23 cellular contexts compared by ENCODE assay signal in the genomic region with DNA sequence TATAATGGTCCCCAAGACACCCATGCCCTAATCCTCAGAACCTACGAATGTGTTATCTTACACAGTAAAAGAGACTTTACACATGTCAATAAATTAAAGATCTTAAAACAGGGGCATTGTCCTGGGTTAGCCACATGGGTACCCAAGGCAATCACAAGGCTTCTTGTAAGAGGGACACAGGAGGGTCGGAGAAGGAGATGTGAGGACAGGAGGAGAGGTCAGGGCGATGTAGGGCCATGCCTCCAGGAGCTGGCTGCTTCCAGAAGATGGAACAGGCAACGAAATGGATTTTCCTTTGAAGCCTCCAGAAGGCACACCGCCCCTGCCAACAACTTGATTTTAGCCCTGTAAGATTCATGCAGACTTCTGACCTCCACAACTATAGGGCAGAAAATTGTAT.
DNase-seq lines count a peak whose midpoint lies in the region; TF ChIP-seq lines count a peak whose summit lies in the region.
"Had no signal": no experiment of that assay in that cellular context is flagged by ENCODE, and none has a peak within 500 bp of the region (broad histone marks: within the 10 kb centered on the region; RNA-seq: fewer than 3 reads in every experiment).

No MANE protein-coding gene starts in this region.

- H3K4me3 ChIP-seq in neuronal stem cell (ENCODE audit: low read length in 2 of 2) (peak overlapping the region in 1 of 2 donors; percentile 42), vagina (no peak overlapping the region)
- H3K4me3 ChIP-seq: BLaER1 treated with 17β-estradiol and CSF1 and Interleukin-3, amounts not matched to agents 10 nM and 100 nM; GM12878 had no signal

- H4K91ac ChIP-seq in neuronal stem cell (ENCODE audit: low read depth, low read length, poor library complexity) = no peak overlapping the region

- no peak overlapping the region for H2BK5ac ChIP-seq in neuronal stem cell (ENCODE audit: low read length)

- no peak overlapping the region for H2AK5ac ChIP-seq in neuronal stem cell (ENCODE audit: low read depth, low read length)

- no peak for TF ChIP-seq POLR2A in vagina (IDR thresholded peaks at IDR 0.05)

- no peak overlapping the region for H3K23ac ChIP-seq in neuronal stem cell (ENCODE audit: low read depth, low read length, poor library complexity)

- in situ Hi-C loops in GM13976 (cut with MboI; ENCODE audit: low sequenced_read_pairs, unreplicated experiment) = no loop called here

- intact Hi-C loops in vagina (cut with DNase I) = no loop called here

- WGBS in neuronal stem cell (ENCODE audit: extremely low coverage in 2 of 2, insufficient read length in 2 of 2, insufficient replicate concordance in 1 of 2), 2 donors = no CpG with 5 or more reads among the region's 5 CpGs

- no peak overlapping the region for H2AFZ ChIP-seq in neuronal stem cell (ENCODE audit: low read length)

- H2BK15ac ChIP-seq in neuronal stem cell (ENCODE audit: low read length) = no peak overlapping the region

- no peak overlapping the region for H3K18ac ChIP-seq in neuronal stem cell (ENCODE audit: low read length)

- no peak overlapping the region for H2BK120ac ChIP-seq in neuronal stem cell (ENCODE audit: low read depth, low read length)

- no peak overlapping the region for H4K8ac ChIP-seq in neuronal stem cell (ENCODE audit: low read depth, low read length)

- TF ChIP-seq CTCF in vagina (IDR thresholded peaks at IDR 0.05) (no peak), GM13976 (IDR thresholded peaks at IDR 0.05; ENCODE audit: borderline replicate concordance, control extremely low read depth, extremely low read depth, insufficient read depth, missing control alignments) (no peak)

- H3K27ac ChIP-seq in neuronal stem cell (replicated peaks; ENCODE audit: low read length) (no peak overlapping the region), vagina (no peak overlapping the region), substantia nigra (ENCODE audit: low read depth, low read length, poor library complexity, severe bottlenecking) (no peak overlapping the region)

- no peaks in the 10 kb centered on the region for H3K4me1 ChIP-seq in neuronal stem cell (ENCODE audit: control insufficient read depth in 2 of 2, insufficient read depth in 1 of 2, low read depth in 1 of 2, low read length in 2 of 2)
- H3K4me1 ChIP-seq in vagina = no peaks in the 10 kb centered on the region

- H3K79me1 ChIP-seq in neuronal stem cell (ENCODE audit: low read depth, low read length) = no peaks in the 10 kb centered on the region

- H2BK12ac ChIP-seq in neuronal stem cell (ENCODE audit: low read length) = no peak overlapping the region

- H3K14ac ChIP-seq in neuronal stem cell (ENCODE audit: low read length) = no peak overlapping the region

- DNase-seq in ecto neural progenitor cell (ENCODE audit: low spot score) = peak; percentile 11
- DNase-seq in islet precursor cell = peak; percentile 16
- no peak for DNase-seq in neuronal stem cell (ENCODE audit: low spot score)
- peak; percentile 37 to 40 for DNase-seq in vagina (ENCODE audit: extremely low spot score in 2 of 2)
- no peak for DNase-seq in substantia nigra (lab: John Stamatoyannopoulos, UW)
- no peak for DNase-seq in AML-193 (lab: John Stamatoyannopoulos, UW)
- no peak for DNase-seq in GM13976 (ENCODE audit: low spot score)
- no peak for DNase-seq in stimulated activated naive CD4-positive, alpha-beta T cell treated with Interleukin-2 at 50 U/mL for 16 hours (lab: John Stamatoyannopoulos, UW)
- DNase-seq: 8988T; ACHN; CD4-positive, alpha-beta memory T cell; CD4-positive, CD25-positive, alpha-beta regulatory T cell; CD8-positive, alpha-beta memory T cell; COR-L47; DMS 273 treated with DMSO at 0.1 percent for 48 hours; DMS153; DMS53; DMS79; DND-41; EL; GDM1 had no signal

- H3K4me2 ChIP-seq in neuronal stem cell (ENCODE audit: insufficient read depth, low read length, poor library complexity, severe bottlenecking) = no peak overlapping the region

- H3K9me3 ChIP-seq in neuronal stem cell (replicated peaks in 1 of 2; ENCODE audit: control insufficient read depth in 2 of 2, insufficient read depth in 1 of 2, low read depth in 1 of 2, low read length in 2 of 2) = no peaks in the 10 kb centered on the region
- no peaks in the 10 kb centered on the region for H3K9me3 ChIP-seq in vagina

- H3K4ac ChIP-seq in neuronal stem cell (ENCODE audit: low read length) = no peak overlapping the region

- peak overlapping the region; percentile 60 for H3K9ac ChIP-seq in neuronal stem cell (ENCODE audit: low read depth, low read length, poor library complexity)
- H3K9ac ChIP-seq: BLaER1 treated with 17β-estradiol and CSF1 and Interleukin-3, amounts not matched to agents 10 nM and 100 nM had no signal

- H3K36me3 ChIP-seq in neuronal stem cell (replicated peaks in 1 of 2; ENCODE audit: control insufficient read depth in 2 of 2, insufficient read depth in 2 of 2, low read length in 2 of 2) (no peaks in the 10 kb centered on the region), vagina (no peaks in the 10 kb centered on the region)
- H3K36me3 ChIP-seq: BLaER1 treated with 17β-estradiol and CSF1 and Interleukin-3, amounts not matched to agents 10 nM and 100 nM had no signal

- no peaks in the 10 kb centered on the region for H3K27me3 ChIP-seq in neuronal stem cell (ENCODE audit: control insufficient read depth in 3 of 3, insufficient read depth in 3 of 3, low read depth in 1 of 3, low read length in 3 of 3)
- no peaks in the 10 kb centered on the region for H3K27me3 ChIP-seq in vagina
- H3K27me3 ChIP-seq: BLaER1 treated with 17β-estradiol and CSF1 and Interleukin-3, amounts not matched to agents 10 nM and 100 nM had no signal

Comparison
In these comparisons a context has a peak if more than half of its experiments do, and no peak if none do; other contexts are left out.
1. DNase-seq: peak in ecto neural progenitor cell (single experiment), islet precursor cell (single experiment) and vagina (2 of 2); none in neuronal stem cell (single experiment), substantia nigra (0 of 49), AML-193 (0 of 2), GM13976 (single experiment) and stimulated activated naive CD4-positive, alpha-beta T cell treated with Interleukin-2 at 50 U/mL for 16 hours (single experiment).